Comparison of ENCODE assay signal across 8 cellular contexts in genomic region chr14:54805521-54806322, GRCh38.
DNase-seq lines count a peak whose midpoint lies in the region; ATAC-seq and TF ChIP-seq lines count a peak whose summit lies in the region.

No MANE protein-coding gene starts in this region.

- no peaks in the 10 kb centered on the region for H3K27me3 ChIP-seq in BLaER1 treated with 17β-estradiol and CSF1 and Interleukin-3, amounts not matched to agents 10 nM and 100 nM
- H3K27me3 ChIP-seq in foreskin keratinocyte (peaks cover 10% of the 10 kb centered on the region), subcutaneous abdominal adipose tissue (ENCODE audit: control insufficient read depth in 5 of 5, insufficient read depth in 4 of 5, low read length in 5 of 5) (no peaks in the 10 kb centered on the region)

- no peak overlapping the region for H3K4me3 ChIP-seq in BLaER1 treated with 17β-estradiol and CSF1 and Interleukin-3, amounts not matched to agents 10 nM and 100 nM
- H3K4me3 ChIP-seq in Jurkat, Clone E6-1 (ENCODE audit: low read length) = no peak overlapping the region
- peak overlapping the region in 4 of 5 donors; percentile 25 to 68 (median 40) for H3K4me3 ChIP-seq in subcutaneous abdominal adipose tissue (ENCODE audit: low read depth in 1 of 5, low read length in 5 of 5)

- peak overlapping the region; percentile 49 to 81 (median 68) for H3K4me2 ChIP-seq in BLaER1 treated with 17β-estradiol and CSF1 and Interleukin-3, amounts not matched to agents 10 nM and 100 nM

- H3K36me3 ChIP-seq in BLaER1 treated with 17β-estradiol and CSF1 and Interleukin-3, amounts not matched to agents 10 nM and 100 nM = no peaks in the 10 kb centered on the region
- no peaks in the 10 kb centered on the region for H3K36me3 ChIP-seq in subcutaneous abdominal adipose tissue (ENCODE audit: control insufficient read depth in 5 of 5, insufficient read depth in 5 of 5, low read length in 5 of 5)

- H3K9ac ChIP-seq in BLaER1 treated with 17β-estradiol and CSF1 and Interleukin-3, amounts not matched to agents 10 nM and 100 nM = peak overlapping the region in 4 of 11 experiments; percentile 2 to 37 (median 6); a peak in 3 of 22 replicates
- H3K9ac ChIP-seq in subcutaneous abdominal adipose tissue (ENCODE audit: low read length in 5 of 5) = peak overlapping the region in 1 of 5 donors; percentile 27

- H3K27me3 Mint-ChIP-seq in activated T-helper 2 cell treated with anti-CD3 and anti-CD28 coated beads, Interferon-gamma antibody, Interleukin-2, Interleukin-4, amounts not matched to agents 10 μg/mL and 5 μg/mL and 100 μg/mL, durations not matched to agents 14 hours and 24 hours and 36 hours (ENCODE audit: low read depth) = peaks cover 34% of the 10 kb centered on the region

- ATAC-seq in foreskin keratinocyte = peak; percentile 76

- peaks cover 18 to 29% (median 22%) of the 10 kb centered on the region in 10 experiments for H3K4me1 ChIP-seq in BLaER1 treated with 17β-estradiol and CSF1 and Interleukin-3, amounts not matched to agents 10 nM and 100 nM
- peaks cover 9% of the 10 kb centered on the region for H3K4me1 ChIP-seq in foreskin keratinocyte
- peaks cover 4 to 20% (median 14%) of the 10 kb centered on the region in 5 donors for H3K4me1 ChIP-seq in subcutaneous abdominal adipose tissue (ENCODE audit: control insufficient read depth in 5 of 5, insufficient read depth in 5 of 5, low read length in 5 of 5)

- intact Hi-C loops in activated T-helper 2 cell treated with anti-CD3 and anti-CD28 coated beads, Interferon-gamma antibody, Interleukin-2, Interleukin-4, amounts not matched to agents 10 μg/mL and 5 μg/mL and 100 μg/mL, durations not matched to agents 14 hours and 24 hours and 36 hours (cut with micrococcal nuclease) = loop anchor here (1.0 kb wide), 2 partner anchors 31 to 241 kb away; no protein-coding TSS in a partner anchor

- TF ChIP-seq CTCF in foreskin keratinocyte (conservative IDR thresholded peaks at IDR 0.05) = peak; percentile 96

- no peak overlapping the region for H3K4me3 Mint-ChIP-seq in activated T-helper 2 cell treated with anti-CD3 and anti-CD28 coated beads, Interferon-gamma antibody, Interleukin-2, Interleukin-4, amounts not matched to agents 10 μg/mL and 5 μg/mL and 100 μg/mL, durations not matched to agents 14 hours and 24 hours and 36 hours (ENCODE audit: low read depth)

- H4K20me1 ChIP-seq in BLaER1 treated with 17β-estradiol and CSF1 and Interleukin-3, amounts not matched to agents 10 nM and 100 nM = no peaks in the 10 kb centered on the region; a peak in 1 of 22 replicates

- no peaks in the 10 kb centered on the region for H3K9me3 Mint-ChIP-seq in activated T-helper 2 cell treated with anti-CD3 and anti-CD28 coated beads, Interferon-gamma antibody, Interleukin-2, Interleukin-4, amounts not matched to agents 10 μg/mL and 5 μg/mL and 100 μg/mL, durations not matched to agents 14 hours and 24 hours and 36 hours

- peaks cover 2% of the 10 kb centered on the region for H3K4me1 Mint-ChIP-seq in activated T-helper 2 cell treated with anti-CD3 and anti-CD28 coated beads, Interferon-gamma antibody, Interleukin-2, Interleukin-4, amounts not matched to agents 10 μg/mL and 5 μg/mL and 100 μg/mL, durations not matched to agents 14 hours and 24 hours and 36 hours (ENCODE audit: low read depth)

- H3K36me3 Mint-ChIP-seq in activated T-helper 2 cell treated with anti-CD3 and anti-CD28 coated beads, Interferon-gamma antibody, Interleukin-2, Interleukin-4, amounts not matched to agents 10 μg/mL and 5 μg/mL and 100 μg/mL, durations not matched to agents 14 hours and 24 hours and 36 hours (ENCODE audit: low read depth) = no peaks in the 10 kb centered on the region

- no peaks in the 10 kb centered on the region for H3K9me3 ChIP-seq in BLaER1 treated with 17β-estradiol and CSF1 and Interleukin-3, amounts not matched to agents 10 nM and 100 nM (replicated peaks in 1 of 11)
- H3K9me3 ChIP-seq in subcutaneous abdominal adipose tissue (ENCODE audit: control insufficient read depth in 5 of 5, low read length in 5 of 5) = no peaks in the 10 kb centered on the region

- DNase-seq in GM19240 (ENCODE audit: insufficient read length, low spot score) (peak; percentile 47), RPMI7951 (ENCODE audit: low read depth) (peak; percentile 72), foreskin keratinocyte (peak in 1 of 2 donors; percentile 65), occipital lobe (lab: John Stamatoyannopoulos, UW) (peak; percentile 58)
- peak; percentile 54 for DNase-seq in Jurkat, Clone E6-1 (ENCODE audit: low read depth, low spot score)
- peak; percentile 56 for DNase-seq in activated T-helper 2 cell treated with anti-CD3 and anti-CD28 coated beads, Interferon-gamma antibody, Interleukin-2, Interleukin-4, amounts not matched to agents 10 μg/mL and 5 μg/mL and 100 μg/mL, durations not matched to agents 14 hours and 24 hours and 36 hours (ENCODE audit: low spot score)

- no peak overlapping the region for H3K27ac Mint-ChIP-seq in activated T-helper 2 cell treated with anti-CD3 and anti-CD28 coated beads, Interferon-gamma antibody, Interleukin-2, Interleukin-4, amounts not matched to agents 10 μg/mL and 5 μg/mL and 100 μg/mL, durations not matched to agents 14 hours and 24 hours and 36 hours

- peak overlapping the region in 2 of 11 experiments; percentile 11 to 46; a peak in 1 of 22 replicates for H3K27ac ChIP-seq in BLaER1 treated with 17β-estradiol and CSF1 and Interleukin-3, amounts not matched to agents 10 nM and 100 nM
- H3K27ac ChIP-seq in foreskin keratinocyte = no peak overlapping the region
- no peak overlapping the region for H3K27ac ChIP-seq in subcutaneous abdominal adipose tissue (ENCODE audit: low read depth, low read length)

Comparison
In these comparisons a context has a peak if more than half of its experiments do, and no peak if none do; other contexts are left out.
1. H3K4me3 ChIP-seq: peak in subcutaneous abdominal adipose tissue (4 of 5); none in BLaER1 treated with 17β-estradiol and CSF1 and Interleukin-3, amounts not matched to agents 10 nM and 100 nM (0 of 10) and Jurkat, Clone E6-1 (single experiment).